ENCODE assay signal across 1 cellular context in genomic region chr6:31627690-31628287, GRCh38.
TF ChIP-seq lines count a peak whose summit lies in the region.

No MANE protein-coding gene starts in this region.

TF ChIP-seq in HepG2, 621 proteins besides CTCF, POLR2A, EP300 and RAD21:
- TF ChIP-seq TEF (CRISPR knock-in tag; IDR thresholded peaks at IDR 0.05): no peak
- TF ChIP-seq AGO2 (optimal IDR thresholded peaks at IDR 0.05; ENCODE audit: low read depth, low read length): peak; percentile 91
- TF ChIP-seq RBFOX2 (IDR thresholded peaks at IDR 0.05; ENCODE audit: low read depth, low read length): peak; percentile 63; the same call in 1 of the 2 replicates
- TF ChIP-seq ZNF234 (CRISPR knock-in tag; conservative IDR thresholded peaks at IDR 0.05): no peak
- TF ChIP-seq THAP9 (CRISPR knock-in tag; IDR thresholded peaks at IDR 0.05; ENCODE audit: borderline replicate concordance): 0 out of 2 replicates have a peak, but pooled peaks have one; percentile 21
- TF ChIP-seq ZNF782 (CRISPR knock-in tag; IDR thresholded peaks at IDR 0.05; ENCODE audit: borderline replicate concordance): no peak
- no peak for TF ChIP-seq ZNF232 (CRISPR knock-in tag; IDR thresholded peaks at IDR 0.05; ENCODE audit: borderline replicate concordance)
- 0 out of 2 replicates have a peak, but pooled peaks have one; percentile 19 for TF ChIP-seq MTERF4 (CRISPR knock-in tag; IDR thresholded peaks at IDR 0.05)
